Comparison of ENCODE assay signal across 8 cellular contexts in genomic region chr15:64093627-64094417, GRCh38. TPM values are rescaled to one million over a fixed set of nuclear protein-coding genes. Genes with fewer than 3 reads are reported as not detected.
DNase-seq lines count a peak whose midpoint lies in the region; TF ChIP-seq lines count a peak whose summit lies in the region.

Gene CIAO2A, minus strand, starts transcription at chr15:64093838. Its CDS starts 70 bp downstream, at chr15:64093768.

- H3K9me3 Mint-ChIP-seq in HFFc6, result no peaks in the 10 kb centered on the region
- H3K9me3 Mint-ChIP-seq in activated naive CD4-positive, alpha-beta T cell treated with anti-CD3 and anti-CD28 coated beads, Interleukin-2, amount 50 U/mL, for 24 hours, result no peaks in the 10 kb centered on the region

- TF ChIP-seq CTCF in HFFc6 (IDR thresholded peaks at IDR 0.05) (no peak), NB4 (IDR thresholded peaks at IDR 0.05; ENCODE audit: low read depth, low read length) (no peak)

- H3K36me3 Mint-ChIP-seq in HFFc6 (ENCODE audit: low read depth), result peaks cover 25% of the 10 kb centered on the region
- H3K36me3 Mint-ChIP-seq in activated naive CD4-positive, alpha-beta T cell treated with anti-CD3 and anti-CD28 coated beads, Interleukin-2, amount 50 U/mL, for 24 hours, result peaks cover 3% of the 10 kb centered on the region

- peak within 1 kb of the TSS; percentile 85 for H3K9ac ChIP-seq in SK-N-MC (ENCODE audit: insufficient read length)

- peaks cover 11% of the 10 kb centered on the region for H3K36me3 ChIP-seq in SK-N-MC (ENCODE audit: insufficient read depth, low read length)

- H3K4me1 Mint-ChIP-seq in HFFc6 (ENCODE audit: low read depth), result peaks cover 60% of the 10 kb centered on the region
- peaks cover 66% of the 10 kb centered on the region for H3K4me1 Mint-ChIP-seq in activated naive CD4-positive, alpha-beta T cell treated with anti-CD3 and anti-CD28 coated beads, Interleukin-2, amount 50 U/mL, for 24 hours

- DNase-seq in GM04504 (ENCODE audit: low read depth) (peak; percentile 98), HFFc6 (peak; percentile 98), NB4 (ENCODE audit: low read depth) (peak; percentile 100), SK-N-MC (ENCODE audit: low read depth, low spot score) (peak; percentile 96), germinal center (ENCODE audit: low spot score) (peak; percentile 88), non-pigmented ciliary epithelial cell (ENCODE audit: low read depth) (peak; percentile 97), superior temporal gyrus (ENCODE audit: extremely low spot score) (peak; percentile 100)

- H3K4me3 Mint-ChIP-seq in HFFc6, result peak within 1 kb of the TSS; percentile 99
- H3K4me3 Mint-ChIP-seq in activated naive CD4-positive, alpha-beta T cell treated with anti-CD3 and anti-CD28 coated beads, Interleukin-2, amount 50 U/mL, for 24 hours, result peak within 1 kb of the TSS; percentile 97

- peak within 1 kb of the TSS; percentile 98 for H3K27ac Mint-ChIP-seq in HFFc6
- peak within 1 kb of the TSS; percentile 95 for H3K27ac Mint-ChIP-seq in activated naive CD4-positive, alpha-beta T cell treated with anti-CD3 and anti-CD28 coated beads, Interleukin-2, amount 50 U/mL, for 24 hours

- no peaks in the 10 kb centered on the region for H3K9me3 ChIP-seq in SK-N-MC (ENCODE audit: low read depth, low read length)

- peak; percentile 83 for TF ChIP-seq POLR2A in NB4 (IDR thresholded peaks at IDR 0.05; ENCODE audit: extremely low read depth, insufficient read length)

- H3K27me3 Mint-ChIP-seq in HFFc6 (ENCODE audit: insufficient read depth), result no peaks in the 10 kb centered on the region; the same call in 1 of the 2 replicates
- H3K27me3 Mint-ChIP-seq in activated naive CD4-positive, alpha-beta T cell treated with anti-CD3 and anti-CD28 coated beads, Interleukin-2, amount 50 U/mL, for 24 hours, result no peaks in the 10 kb centered on the region

- peak within 1 kb of the TSS; percentile 88 for H3K27ac ChIP-seq in SK-N-MC

- H3K4me3 ChIP-seq in NB4 (ENCODE audit: low read depth, low read length), result peak within 1 kb of the TSS; percentile 83
- peak within 1 kb of the TSS; percentile 82 for H3K4me3 ChIP-seq in SK-N-MC

RNA-seq across cellular contexts. Expression of gene CIAO2A, which starts in this region (rescaled TPM):
- total RNA-seq in HFFc6 (2021; fragmentation: NEBNext Ultra II Directional; extraction: Animal tissue kit (Norgen Biotek cat#: 25700)), result 10 to 100 TPM; 46.5 to 61.1 (median 53.2) TPM

Comparison
In these comparisons a context has a peak if more than half of its experiments do, and no peak if none do; other contexts are left out.
1. Peak in every context shown above with its lines: DNase-seq, H3K4me3 ChIP-seq and H3K27ac ChIP-seq.